Comparison of ENCODE assay signal across 14 cellular contexts in the genomic region with DNA sequence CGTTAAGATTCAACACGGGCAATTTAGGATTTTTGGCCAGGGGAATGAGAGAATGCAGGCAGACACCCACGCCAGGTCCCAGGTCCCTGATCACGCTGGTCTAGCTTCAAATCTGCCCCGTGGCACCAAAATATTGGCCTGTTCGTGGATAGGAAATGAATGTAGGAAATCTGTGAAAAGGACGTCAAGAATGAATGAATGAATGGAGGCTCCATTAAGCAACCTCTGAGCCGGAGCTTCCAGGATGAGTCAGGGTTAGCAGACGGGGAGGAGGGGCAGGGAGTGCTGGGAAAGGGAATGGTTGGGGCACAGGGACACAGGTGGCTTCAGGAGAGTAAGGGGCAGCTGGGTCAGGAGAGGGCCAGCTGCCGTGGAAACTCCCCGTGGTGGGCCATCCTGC. TPM values are rescaled to one million over a fixed set of nuclear protein-coding genes. Genes with fewer than 3 reads are reported as not detected.
A peak's percentile ranks its signal among the peaks of the same experiment; 100 is the strongest.
DNase-seq lines count a peak whose midpoint lies in the region; TF ChIP-seq lines count a peak whose summit lies in the region.
"Had no signal": no experiment of that assay in that cellular context is flagged by ENCODE, and none has a peak within 500 bp of the region (broad histone marks: within the 10 kb centered on the region; RNA-seq: fewer than 3 reads in every experiment).

No MANE protein-coding gene starts in this region.

- DNase-seq in H7 (peak; percentile 68), PC-9 (peak; percentile 68 to 86), epithelial cell of prostate (ENCODE audit: low read depth, low spot score) (no peak), osteoblast (ENCODE audit: insufficient read length, low spot score, missing footprints) (peak; percentile 92), SK-N-DZ (ENCODE audit: low spot score) (no peak), LoVo (ENCODE audit: low spot score) (no peak), cardiac septum (ENCODE audit: low spot score) (no peak), suprapubic skin (ENCODE audit: low spot score in 2 of 2) (no peak)
- DNase-seq: activated naive CD4-positive, alpha-beta T cell; erythroblast; midbrain; NCI-H526 treated with DMSO at 0.1 percent for 48 hours; stimulated activated naive CD8-positive, alpha-beta T cell treated with anti-CD3 and anti-CD28 coated beads, Interleukin-15, Interleukin-2, amounts not matched to agents 100 U/mL and 50 U/mL, for 24 hours had no signal

- no peak for TF ChIP-seq CTCF in PC-9 (conservative IDR thresholded peaks at IDR 0.05)
- TF ChIP-seq CTCF in osteoblast (IDR thresholded peaks at IDR 0.05; ENCODE audit: extremely low read depth, low read depth, low read length), result no peak
- no peak for TF ChIP-seq CTCF in suprapubic skin (IDR thresholded peaks at IDR 0.05)

- H3F3A ChIP-seq in PC-9 (ENCODE audit: insufficient read depth, low read depth), result peaks cover 53% of the 10 kb centered on the region

- H3K4me3 ChIP-seq in H7 (ENCODE audit: insufficient read depth, low read depth, low read length), result no peak overlapping the region
- H3K4me3 ChIP-seq in PC-9, result no peak overlapping the region
- no peak overlapping the region for H3K4me3 ChIP-seq in osteoblast (ENCODE audit: insufficient read depth, low read length)
- H3K4me3 ChIP-seq in suprapubic skin, result no peak overlapping the region
- H3K4me3 ChIP-seq: smooth muscle cell had no signal

- POLR2A ChIA-PET in PC-9 (lab: Charles Lee; ENCODE audit: unreplicated experiment), result interaction anchor here (0.7 kb wide), 1 partner anchor 163 kb away, joined by 4 read pairs; a partner anchor contains a TSS

- no peaks in the 10 kb centered on the region for H3K9me2 ChIP-seq in PC-9 (ENCODE audit: insufficient read depth)

- intact Hi-C loops in PC-9 (cut with micrococcal nuclease; ENCODE audit: unreplicated experiment) (loop anchor here (1.0 kb wide), 1 partner anchor 28 kb away; no protein-coding TSS in a partner anchor), cardiac septum (cut with DNase I) (no loop called here)

- peak overlapping the region; percentile 73 for H3K27ac ChIP-seq in PC-9
- peak overlapping the region; percentile 78 for H3K27ac ChIP-seq in epithelial cell of prostate
- no peak overlapping the region for H3K27ac ChIP-seq in osteoblast (ENCODE audit: low read depth, low read length)
- H3K27ac ChIP-seq in suprapubic skin, result no peak overlapping the region

- no peak for TF ChIP-seq POLR2A in suprapubic skin (IDR thresholded peaks at IDR 0.05)

- H3K9me3 ChIP-seq in PC-9 (ENCODE audit: insufficient read depth, low read depth) (no peaks in the 10 kb centered on the region), osteoblast (ENCODE audit: low read depth, low read length) (no peaks in the 10 kb centered on the region), suprapubic skin (no peaks in the 10 kb centered on the region)

- no peaks in the 10 kb centered on the region for H3K27me3 ChIP-seq in H7 (ENCODE audit: control insufficient read depth, insufficient read depth, low read length)
- H3K27me3 ChIP-seq in PC-9 (ENCODE audit: insufficient read depth, low read depth), result no peaks in the 10 kb centered on the region
- no peaks in the 10 kb centered on the region for H3K27me3 ChIP-seq in osteoblast (ENCODE audit: insufficient read depth, low read length)
- no peaks in the 10 kb centered on the region for H3K27me3 ChIP-seq in suprapubic skin

- H3K4me2 ChIP-seq in PC-9 (peak overlapping the region; percentile 63), osteoblast (ENCODE audit: insufficient read depth, low read length) (no peak overlapping the region)
- H3K4me2 ChIP-seq: smooth muscle cell had no signal

- H3K79me2 ChIP-seq in PC-9 (ENCODE audit: low read depth) (no peaks in the 10 kb centered on the region), osteoblast (ENCODE audit: insufficient read depth, low read length) (no peaks in the 10 kb centered on the region)

- H3K36me3 ChIP-seq in H7 (replicated peaks; ENCODE audit: control insufficient read depth, insufficient read depth, low read length) (no peaks in the 10 kb centered on the region), PC-9 (ENCODE audit: low read depth) (no peaks in the 10 kb centered on the region), osteoblast (ENCODE audit: insufficient read depth, low read length) (no peaks in the 10 kb centered on the region), suprapubic skin (no peaks in the 10 kb centered on the region)

- BruUV-seq in PC-9 (replicated peaks; lab: Mats Ljungman, UMichigan), result no TSS peak

- H2AFZ ChIP-seq in PC-9, result no peak overlapping the region
- H2AFZ ChIP-seq in osteoblast (ENCODE audit: low read length), result peak overlapping the region; percentile 15

- no peak for TF ChIP-seq EP300 in suprapubic skin (IDR thresholded peaks at IDR 0.05)

- H3K4me1 ChIP-seq in PC-9 (replicated peaks; ENCODE audit: insufficient read depth) (peaks cover 55% of the 10 kb centered on the region), osteoblast (ENCODE audit: insufficient read depth, low read length) (peaks cover 10% of the 10 kb centered on the region), suprapubic skin (peaks cover 20% of the 10 kb centered on the region)

- H4K20me1 ChIP-seq in PC-9 (ENCODE audit: insufficient read depth) (no peaks in the 10 kb centered on the region), osteoblast (ENCODE audit: insufficient read depth, low read length) (no peaks in the 10 kb centered on the region)

- WGBS in suprapubic skin, result 50% methylated on average over 11 of the region's 11 CpGs

- CTCF ChIA-PET in PC-9 (lab: Charles Lee), result interaction anchor here (0.7 to 1.2 kb wide), 3 partner anchors 12 to 49 kb away, joined by 4 to 9 read pairs (median 4); no protein-coding TSS in a partner anchor

RNA-seq across cellular contexts. Expression of a gene that starts 4.2 kb away (rescaled TPM):
- total RNA-seq in H7 (2014; rRNA removed; shearing (Covaris generic)), result 1.8 and 2.8 TPM in 2 replicates
- total RNA-seq in PC-9 (2021) (4.4 and 6.2 TPM in 2 replicates), osteoblast (under 0.01 TPM in 1 of 2 replicates, not detected in the other), cardiac septum (0.19 TPM), suprapubic skin (100 to 1,000 TPM in 2 of 4 donors, 10 to 100 TPM in 2; 26.0 to 162 (median 122) TPM)
- not detected in 2 replicates for polyA plus RNA-seq in SK-N-DZ (2014; cell fraction: cytosol; rRNA removed)
- polyA plus RNA-seq in SK-N-DZ (2014; cell fraction: nucleus; rRNA removed), result not detected in 2 replicates

RNA-seq across cellular contexts. Expression of a gene that starts 44.5 kb away (rescaled TPM):
- total RNA-seq in H7 (2014; rRNA removed; shearing (Covaris generic)), result 3.0 and 3.6 TPM in 2 replicates
- total RNA-seq in PC-9 (2021) (13.9 and 19.6 TPM in 2 replicates), osteoblast (not detected in 2 replicates), cardiac septum (3.0 TPM), suprapubic skin (1 to 10 TPM; 1.3 to 3.5 (median 1.6) TPM)
- 0.17 and 0.38 TPM in 2 replicates for polyA plus RNA-seq in SK-N-DZ (2014; cell fraction: cytosol; rRNA removed)
- polyA plus RNA-seq in SK-N-DZ (2014; cell fraction: nucleus; rRNA removed), result 0.84 and 1.0 TPM in 2 replicates

RNA-seq across cellular contexts. Expression of a gene that starts 50.4 kb away (rescaled TPM):
- not detected in 2 replicates for total RNA-seq in H7 (2014; rRNA removed; shearing (Covaris generic))
- total RNA-seq in PC-9 (2021) (not detected in 2 replicates), osteoblast (not detected in 2 replicates), cardiac septum (not detected), suprapubic skin (1 to 10 TPM; 2.1 to 3.6 (median 2.8) TPM)
- not detected in 2 replicates for polyA plus RNA-seq in SK-N-DZ (2014; cell fraction: cytosol; rRNA removed)
- not detected in 2 replicates for polyA plus RNA-seq in SK-N-DZ (2014; cell fraction: nucleus; rRNA removed)
- total RNA-seq: smooth muscle cell had no signal

RNA-seq across cellular contexts. Expression of a gene that starts 58.7 kb away (rescaled TPM):
- 3.8 and 4.0 TPM in 2 replicates for total RNA-seq in H7 (2014; rRNA removed; shearing (Covaris generic))
- total RNA-seq in PC-9 (2021) (12.3 and 17.4 TPM in 2 replicates), osteoblast (0.29 TPM in 1 of 2 replicates, not detected in the other), cardiac septum (not detected), suprapubic skin (1 to 10 TPM in 2 of 4 donors, under 1 TPM in 2; 0.87 to 5.1 (median 1.1) TPM)
- polyA plus RNA-seq in SK-N-DZ (2014; cell fraction: cytosol; rRNA removed), result 0.27 and 1.0 TPM in 2 replicates
- polyA plus RNA-seq in SK-N-DZ (2014; cell fraction: nucleus; rRNA removed), result 2.0 and 2.1 TPM in 2 replicates

Comparison
In these comparisons a context has a peak if more than half of its experiments do, and no peak if none do; other contexts are left out.
1. DNase-seq: peak in H7 (single experiment), PC-9 (2 of 2) and osteoblast (single experiment); none in epithelial cell of prostate (single experiment), SK-N-DZ (single experiment), LoVo (single experiment), cardiac septum (single experiment) and suprapubic skin (0 of 2).
2. H3K27ac ChIP-seq: peak in PC-9 (single experiment) and epithelial cell of prostate (single experiment); none in osteoblast (single experiment) and suprapubic skin (single experiment).